26 cellular contexts compared by ENCODE assay signal in the genomic region with DNA sequence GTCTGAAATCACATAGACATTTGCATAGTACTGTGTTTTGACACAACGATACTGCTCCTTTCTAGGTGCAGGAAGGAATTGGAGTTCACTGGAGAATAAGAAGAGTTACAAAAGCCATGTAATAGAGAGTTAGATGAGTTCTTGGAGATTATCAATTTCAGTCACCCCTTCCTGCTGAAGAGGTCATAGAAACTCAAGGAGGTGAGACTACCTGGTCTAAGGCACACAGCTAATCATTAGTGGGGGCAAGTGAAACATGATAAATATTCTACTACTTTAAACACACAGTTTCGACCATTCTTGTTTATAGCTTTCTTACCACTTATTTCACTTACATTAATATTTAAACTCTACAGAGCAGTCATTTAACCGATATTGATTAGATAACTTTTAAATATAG.
"Had no signal": no experiment of that assay in that cellular context is flagged by ENCODE, and none has a peak within 500 bp of the region (broad histone marks: within the 10 kb centered on the region; RNA-seq: fewer than 3 reads in every experiment).

No MANE protein-coding gene starts in this region.

- H3K4me1 ChIP-seq: Peyer's patch, SJCRH30 had no signal

- ATAC-seq: K562, Right ventricle myocardium inferior, SK-N-SH treated with all-trans-retinoic acid at 6 μM for 48 hours, T-helper 17 cell had no signal

- H3K36me3 ChIP-seq: Peyer's patch, SJCRH30 had no signal

- H3K9ac ChIP-seq: KMS-11 had no signal

- H3K9me3 ChIP-seq: Peyer's patch, SJCRH30 had no signal

- H3K27me3 ChIP-seq: Peyer's patch, SJCRH30 had no signal

- H2AFZ ChIP-seq: PC-9 had no signal

- H3K4me2 ChIP-seq: KMS-11, PC-9 had no signal

- H3K4me3 ChIP-seq: K562, PC-9, Peyer's patch, SJCRH30 had no signal

- H3K27ac ChIP-seq: KMS-11, PC-9, Peyer's patch, SJCRH30 had no signal

- DNase-seq: Kasumi-1, NCI-H1092, NCI-H1105 treated with DMSO at 0.1 percent for 48 hours, NCI-H1417 treated with DMSO at 0.1 percent for 48 hours, NCI-H146, NCI-H1694 treated with DMSO at 0.1 percent for 48 hours, NCI-H2029, NCI-H2081 treated with DMSO at 0.1 percent for 48 hours, NCI-H2171, NCI-H226, NCI-H446, NCI-H510A, NCI-H524 treated with DMSO at 0.1 percent for 48 hours, NCI-H69, NCI-H774, OCI-M1, PC-9, Peyer's patch, SHP77 treated with DMSO at 0.1 percent for 48 hours, SJCRH30, T-helper 1 cell, T-helper 17 cell had no signal
